In genomic region chr6:100553243-100553642, GRCh38 we compare ENCODE assay signal across 21 cellular contexts.
DNase-seq lines count a peak whose midpoint lies in the region; ATAC-seq and TF ChIP-seq lines count a peak whose summit lies in the region.
"Had no signal": no experiment of that assay in that cellular context is flagged by ENCODE, and none has a peak within 500 bp of the region (broad histone marks: within the 10 kb centered on the region; RNA-seq: fewer than 3 reads in every experiment).

No MANE protein-coding gene starts in this region.

- no peaks in the 10 kb centered on the region for H3K27me3 ChIP-seq in H9 (ENCODE audit: insufficient read depth, low read length)
- H3K27me3 ChIP-seq in testis: no peaks in the 10 kb centered on the region
- H3K27me3 ChIP-seq: sigmoid colon, transverse colon had no signal

- H3K4ac ChIP-seq in H9 (ENCODE audit: low read depth, low read length): no peak overlapping the region

- DNase-seq in COR-L47 (lab: John Stamatoyannopoulos, UW): peak; percentile 75
- no peak for DNase-seq in H9
- DNase-seq in NCI-H2227 treated with DMSO at 0.1 percent for 48 hours (lab: John Stamatoyannopoulos, UW): peak; percentile 49
- DNase-seq in left colon: no peak
- no peak for DNase-seq in testis
- no peak for DNase-seq in hippocampal formation (lab: John Stamatoyannopoulos, UW)
- DNase-seq in stimulated activated effector memory CD8-positive, alpha-beta T cell treated with anti-CD3 and anti-CD28 coated beads, Interleukin-12 subunit alpha, Interleukin-12 subunit beta, amount 100 ng/mL, for 72 hours (ENCODE audit: low spot score in 2 of 2): no peak
- DNase-seq: activated CD4-positive, alpha-beta T cell treated with anti-CD3 and anti-CD28 coated beads, Interleukin-2, amount 50 U/mL, for 4 hours; activated naive CD4-positive, alpha-beta T cell treated with anti-CD3 and anti-CD28 coated beads for 36 hours; activated T-cell treated with anti-CD3 and anti-CD28 coated beads, Interleukin-2, amount 50 U/mL, for 1 hour; anterior cingulate cortex; CD4-positive, CD25-positive, alpha-beta regulatory T cell; MV-4-11; sigmoid colon; stimulated activated naive CD8-positive, alpha-beta T cell treated with anti-CD3 and anti-CD28 coated beads, Interleukin-15, Interleukin-2, amounts not matched to agents 100 U/mL and 50 U/mL, for 24 hours; T-helper 2 cell; transverse colon had no signal

- TF ChIP-seq CTCF in H9 (conservative IDR thresholded peaks at IDR 0.05): no peak
- no peak for TF ChIP-seq CTCF in testis (IDR thresholded peaks at IDR 0.05)

- no peak overlapping the region for H2BK20ac ChIP-seq in H9 (ENCODE audit: low read depth, low read length, poor library complexity, severe bottlenecking)

- H3K36me3 ChIP-seq in testis (ENCODE audit: low read depth, missing control alignments): no peaks in the 10 kb centered on the region
- H3K36me3 ChIP-seq: sigmoid colon, transverse colon had no signal

- no peak overlapping the region for H2AFZ ChIP-seq in H9 (ENCODE audit: low read length)

- H3K79me2 ChIP-seq in H9 (ENCODE audit: insufficient read depth, low read length): no peaks in the 10 kb centered on the region

- H3K4me1 Mint-ChIP-seq in H9: peaks cover 0 to 4% of the 10 kb centered on the region in 2 experiments; a peak in 1 of 4 replicates
- no peaks in the 10 kb centered on the region for H3K4me1 Mint-ChIP-seq in stimulated activated effector memory CD8-positive, alpha-beta T cell treated with anti-CD3 and anti-CD28 coated beads, Interleukin-12 subunit alpha, Interleukin-12 subunit beta, amount 100 ng/mL, for 72 hours
- H3K4me1 Mint-ChIP-seq: central memory CD8-positive, alpha-beta T cell had no signal

- no peaks in the 10 kb centered on the region for H3K36me3 Mint-ChIP-seq in H9 (ENCODE audit: insufficient read depth in 1 of 3, low read depth in 3 of 3)
- no peaks in the 10 kb centered on the region for H3K36me3 Mint-ChIP-seq in stimulated activated effector memory CD8-positive, alpha-beta T cell treated with anti-CD3 and anti-CD28 coated beads, Interleukin-12 subunit alpha, Interleukin-12 subunit beta, amount 100 ng/mL, for 72 hours

- no peak overlapping the region for H2BK15ac ChIP-seq in H9 (ENCODE audit: low read depth, low read length)

- no peak overlapping the region for H2BK120ac ChIP-seq in H9 (ENCODE audit: low read depth, low read length, poor library complexity, severe bottlenecking)

- H3K27ac ChIP-seq in H9 (ENCODE audit: insufficient read length, low read depth, low read length): no peak overlapping the region
- no peak overlapping the region for H3K27ac ChIP-seq in testis
- H3K27ac ChIP-seq: KMS-11, sigmoid colon, transverse colon had no signal

- no peaks in the 10 kb centered on the region for H4K20me1 ChIP-seq in H9 (ENCODE audit: control insufficient read depth, insufficient read depth, insufficient read length)

- no peaks in the 10 kb centered on the region for H3K27me3 Mint-ChIP-seq in H9 (ENCODE audit: low read depth)
- H3K27me3 Mint-ChIP-seq: CD4-positive, CD25-positive, alpha-beta regulatory T cell; central memory CD8-positive, alpha-beta T cell had no signal

- H3K27ac Mint-ChIP-seq in H9: peak overlapping the region; percentile 4 to 50 (median 14); a peak in 3 of 7 replicates
- H3K27ac Mint-ChIP-seq in stimulated activated effector memory CD8-positive, alpha-beta T cell treated with anti-CD3 and anti-CD28 coated beads, Interleukin-12 subunit alpha, Interleukin-12 subunit beta, amount 100 ng/mL, for 72 hours: no peak overlapping the region
- H3K27ac Mint-ChIP-seq: activated naive CD4-positive, alpha-beta T cell treated with anti-CD3 and anti-CD28 coated beads for 36 hours had no signal

- H3K9me3 Mint-ChIP-seq in H9: no peaks in the 10 kb centered on the region
- H3K9me3 Mint-ChIP-seq in stimulated activated effector memory CD8-positive, alpha-beta T cell treated with anti-CD3 and anti-CD28 coated beads, Interleukin-12 subunit alpha, Interleukin-12 subunit beta, amount 100 ng/mL, for 72 hours: no peaks in the 10 kb centered on the region
- H3K9me3 Mint-ChIP-seq: activated naive CD4-positive, alpha-beta T cell treated with anti-CD3 and anti-CD28 coated beads for 36 hours; central memory CD8-positive, alpha-beta T cell had no signal

- no peak overlapping the region for H3K4me3 Mint-ChIP-seq in H9
- H3K4me3 Mint-ChIP-seq in stimulated activated effector memory CD8-positive, alpha-beta T cell treated with anti-CD3 and anti-CD28 coated beads, Interleukin-12 subunit alpha, Interleukin-12 subunit beta, amount 100 ng/mL, for 72 hours: no peak overlapping the region
- H3K4me3 Mint-ChIP-seq: activated naive CD4-positive, alpha-beta T cell treated with anti-CD3 and anti-CD28 coated beads for 36 hours; CD4-positive, CD25-positive, alpha-beta regulatory T cell; central memory CD8-positive, alpha-beta T cell had no signal

- H3K18ac ChIP-seq in H9 (ENCODE audit: insufficient read length, low read depth, low read length): no peak overlapping the region

- no peak overlapping the region for H4K8ac ChIP-seq in H9 (replicated peaks; ENCODE audit: insufficient read length, low read depth, low read length)

- H3K4me1 ChIP-seq in H9 (ENCODE audit: insufficient read depth, low read length) (no peaks in the 10 kb centered on the region), testis (no peaks in the 10 kb centered on the region)
- H3K4me1 ChIP-seq: sigmoid colon had no signal

- no peaks in the 10 kb centered on the region for H3K79me1 ChIP-seq in H9 (ENCODE audit: insufficient read depth, low read depth, low read length, poor library complexity, severe bottlenecking)

- ATAC-seq in left colon: peak; percentile 49
- no peak for ATAC-seq in HG03025 (IDR thresholded peaks at IDR 0.05; ENCODE audit: low FRiP score, unreplicated experiment)
- ATAC-seq in stimulated activated effector memory CD8-positive, alpha-beta T cell treated with anti-CD3 and anti-CD28 coated beads, Interleukin-12 subunit alpha, Interleukin-12 subunit beta, amount 100 ng/mL, for 72 hours: no peak
- ATAC-seq: Right ventricle myocardium inferior; stimulated activated naive CD8-positive, alpha-beta T cell treated with anti-CD3 and anti-CD28 coated beads, Interleukin-15, Interleukin-2, amounts not matched to agents 100 U/mL and 50 U/mL, for 24 hours had no signal

- no peaks in the 10 kb centered on the region for H3K23me2 ChIP-seq in H9 (ENCODE audit: insufficient read length, low read depth, low read length, poor library complexity, severe bottlenecking)

- no peak overlapping the region for H3K9ac ChIP-seq in H9 (ENCODE audit: extremely low read depth, insufficient read length, low read length)
- H3K9ac ChIP-seq: KMS-11 had no signal

- H2BK12ac ChIP-seq in H9 (ENCODE audit: insufficient read length, low read depth, low read length): no peak overlapping the region

- H3K9me3 ChIP-seq in H9 (ENCODE audit: control insufficient read depth, low read depth, low read length): no peaks in the 10 kb centered on the region
- H3K9me3 ChIP-seq in testis: no peaks in the 10 kb centered on the region
- H3K9me3 ChIP-seq: sigmoid colon, transverse colon had no signal

- intact Hi-C loops in left colon (cut with DNase I, micrococcal nuclease): no loop called here
- intact Hi-C loops in testis (cut with DNase I; ENCODE audit: low total_unique reads): no loop called here

- H2AK5ac ChIP-seq in H9 (ENCODE audit: insufficient read length, low read length): no peak overlapping the region

- no peak overlapping the region for H3K56ac ChIP-seq in H9 (ENCODE audit: insufficient read length, low read depth, low read length)

- WGBS in H9 (ENCODE audit: extremely low coverage, insufficient read length, low lambda C conversion rate): no CpG with 5 or more reads among the region's 1 CpG
- WGBS in testis, 2 donors: 60 to 66% methylated on average over 1 of the region's 1 CpG

- no peak overlapping the region for H3K4me3 ChIP-seq in testis
- H3K4me3 ChIP-seq: sigmoid colon, transverse colon had no signal

- H2BK5ac ChIP-seq in H9 (ENCODE audit: insufficient read length, low read length): no peak overlapping the region

- no peak overlapping the region for H4K5ac ChIP-seq in H9 (ENCODE audit: insufficient read length, low read depth, low read length)

- H3K14ac ChIP-seq in H9 (ENCODE audit: insufficient read depth, low read length): no peak overlapping the region

- H3T11ph ChIP-seq in H9 (ENCODE audit: low read length): no peak overlapping the region

- no peak overlapping the region for H4K91ac ChIP-seq in H9 (ENCODE audit: insufficient read length, low read depth, low read length)

- H3K23ac ChIP-seq in H9 (ENCODE audit: insufficient read length, low read depth, low read length): no peak overlapping the region

- TF ChIP-seq POLR2A in testis (IDR thresholded peaks at IDR 0.05): no peak

- H3K4me2 ChIP-seq in H9 (ENCODE audit: insufficient read depth, insufficient read length, low read length): no peak overlapping the region
- H3K4me2 ChIP-seq: KMS-11 had no signal

Comparison
In these comparisons a context has a peak if more than half of its experiments do, and no peak if none do; other contexts are left out.
1. DNase-seq: peak in COR-L47 (single experiment) and NCI-H2227 treated with DMSO at 0.1 percent for 48 hours (single experiment); none in H9 (single experiment), left colon (0 of 2), testis (single experiment), hippocampal formation (0 of 2) and stimulated activated effector memory CD8-positive, alpha-beta T cell treated with anti-CD3 and anti-CD28 coated beads, Interleukin-12 subunit alpha, Interleukin-12 subunit beta, amount 100 ng/mL, for 72 hours (0 of 2).